Comparison of ENCODE assay signal across 26 cellular contexts in the genomic region with DNA sequence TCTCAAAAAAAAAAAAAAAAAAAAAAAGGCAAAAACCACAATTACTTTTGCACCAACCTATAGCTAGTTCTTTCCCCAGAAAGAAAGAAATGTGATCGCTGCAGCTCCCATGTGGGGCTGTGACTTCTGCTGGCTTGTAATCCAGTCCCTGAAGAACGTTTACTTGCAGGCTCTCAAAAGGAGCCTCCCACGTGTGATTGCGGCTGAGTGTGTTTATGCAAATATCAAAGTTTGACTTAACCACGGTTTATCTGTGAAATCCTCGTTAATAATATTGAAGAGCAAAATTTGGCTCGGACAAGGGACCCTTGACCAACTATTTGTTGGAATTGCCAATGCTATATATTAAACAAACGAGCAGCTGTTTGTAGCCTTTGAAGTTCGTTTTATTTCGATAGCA.
"Had no signal": no experiment of that assay in that cellular context is flagged by ENCODE, and none has a peak within 500 bp of the region (broad histone marks: within the 10 kb centered on the region; RNA-seq: fewer than 3 reads in every experiment).

No MANE protein-coding gene starts in this region.

- H3K9me3 ChIP-seq: esophagus squamous epithelium, lower lobe of right lung, right lobe of liver, testis, tibial artery had no signal

- FAIRE-seq: colon, frontal cortex, kidney, small intestine, urothelium cell line had no signal

- H3K27ac Mint-ChIP-seq: dendritic cell treated with granulocyte-macrophage colony-stimulating factor and Interleukin-4, amounts not matched to agents 40 ng/mL and 50 ng/mL, for 4 days; naive B cell; natural killer cell treated with Interleukin-12 subunit alpha and Interleukin-12 subunit beta and Interleukin-15 and Interleukin-18, amount 100 ng/mL, for 72 hours; neural progenitor cell; stimulated activated memory B cell treated with anti-CD40 and anti-IgM and Interleukin-4, amounts not matched to agents 10 μg/mL and 1 μg/mL and 100 μg/mL, for 72 hours; type B pancreatic cell had no signal

- H3K27ac ChIP-seq: esophagus squamous epithelium, lower lobe of right lung, neural progenitor cell, right lobe of liver, testis, tibial artery had no signal

- H3K4me2 ChIP-seq: neural progenitor cell had no signal

- H3K27me3 ChIP-seq: esophagus squamous epithelium, neural progenitor cell, right lobe of liver, testis, tibial artery had no signal

- H2AFZ ChIP-seq: neural progenitor cell had no signal

- ATAC-seq: left ventricle myocardium superior; lower lobe of right lung; natural killer cell treated with Interleukin-12 subunit alpha and Interleukin-12 subunit beta and Interleukin-15 and Interleukin-18, amount 100 ng/mL, for 72 hours; right lobe of liver; stimulated activated memory B cell treated with anti-CD40 and anti-IgM and Interleukin-4, amounts not matched to agents 10 μg/mL and 1 μg/mL and 100 μg/mL, for 72 hours; stimulated activated naive CD8-positive, alpha-beta T cell treated with anti-CD3 and anti-CD28 coated beads, Interleukin-15, Interleukin-2, amounts not matched to agents 100 U/mL and 50 U/mL, for 24 hours had no signal

- H3K36me3 Mint-ChIP-seq: naive B cell; natural killer cell treated with Interleukin-12 subunit alpha and Interleukin-12 subunit beta and Interleukin-15 and Interleukin-18, amount 100 ng/mL, for 72 hours; neural progenitor cell; stimulated activated memory B cell treated with anti-CD40 and anti-IgM and Interleukin-4, amounts not matched to agents 10 μg/mL and 1 μg/mL and 100 μg/mL, for 72 hours; type B pancreatic cell had no signal

- H3K4me3 ChIP-seq: esophagus squamous epithelium, lower lobe of right lung, neural progenitor cell, right lobe of liver, testis, tibial artery had no signal

- DNase-seq: central memory CD4-positive, alpha-beta T cell; effector memory CD4-positive, alpha-beta T cell; erythroblast; esophagus squamous epithelium; kidney; left ventricle myocardium superior; lower lobe of right lung; naive B cell; retina; right lobe of liver; small intestine; stimulated activated CD4-positive, alpha-beta T cell treated with anti-CD3 and anti-CD28 coated beads, Interleukin-12 subunit alpha, Interleukin-12 subunit beta, amount 100 ng/mL, for 4 hours; stimulated activated CD4-positive, alpha-beta T cell treated with anti-CD3 and anti-CD28 coated beads, Interleukin-1b, Interleukin-23, amount 100 ng/mL, for 48 hours; stimulated activated CD4-positive, alpha-beta T cell treated with anti-CD3 and anti-CD28 coated beads, Interleukin-4, amount 100 ng/mL, for 24 hours; stimulated activated naive CD8-positive, alpha-beta T cell treated with anti-CD3 and anti-CD28 coated beads, Interleukin-15, Interleukin-2, amounts not matched to agents 100 U/mL and 50 U/mL, for 24 hours; substantia nigra; testis; tibial artery had no signal

- H3K4me1 Mint-ChIP-seq: naive B cell; stimulated activated memory B cell treated with anti-CD40 and anti-IgM and Interleukin-4, amounts not matched to agents 10 μg/mL and 1 μg/mL and 100 μg/mL, for 72 hours had no signal

- H3K9ac ChIP-seq: neural progenitor cell had no signal

- H3K27me3 Mint-ChIP-seq: naive B cell; stimulated activated memory B cell treated with anti-CD40 and anti-IgM and Interleukin-4, amounts not matched to agents 10 μg/mL and 1 μg/mL and 100 μg/mL, for 72 hours had no signal

- H3K9me3 Mint-ChIP-seq: dendritic cell treated with granulocyte-macrophage colony-stimulating factor and Interleukin-4, amounts not matched to agents 40 ng/mL and 50 ng/mL, for 4 days; natural killer cell treated with Interleukin-12 subunit alpha and Interleukin-12 subunit beta and Interleukin-15 and Interleukin-18, amount 100 ng/mL, for 72 hours; neural progenitor cell; stimulated activated memory B cell treated with anti-CD40 and anti-IgM and Interleukin-4, amounts not matched to agents 10 μg/mL and 1 μg/mL and 100 μg/mL, for 72 hours had no signal

- H3K4me3 Mint-ChIP-seq: dendritic cell treated with granulocyte-macrophage colony-stimulating factor and Interleukin-4, amounts not matched to agents 40 ng/mL and 50 ng/mL, for 4 days; naive B cell; natural killer cell treated with Interleukin-12 subunit alpha and Interleukin-12 subunit beta and Interleukin-15 and Interleukin-18, amount 100 ng/mL, for 72 hours; neural progenitor cell; stimulated activated memory B cell treated with anti-CD40 and anti-IgM and Interleukin-4, amounts not matched to agents 10 μg/mL and 1 μg/mL and 100 μg/mL, for 72 hours; type B pancreatic cell had no signal

- H3K36me3 ChIP-seq: esophagus squamous epithelium, lower lobe of right lung, neural progenitor cell, right lobe of liver, tibial artery had no signal

- H3K4me1 ChIP-seq: esophagus squamous epithelium, lower lobe of right lung had no signal
